12 cellular contexts compared by ENCODE assay signal in the genomic region with DNA sequence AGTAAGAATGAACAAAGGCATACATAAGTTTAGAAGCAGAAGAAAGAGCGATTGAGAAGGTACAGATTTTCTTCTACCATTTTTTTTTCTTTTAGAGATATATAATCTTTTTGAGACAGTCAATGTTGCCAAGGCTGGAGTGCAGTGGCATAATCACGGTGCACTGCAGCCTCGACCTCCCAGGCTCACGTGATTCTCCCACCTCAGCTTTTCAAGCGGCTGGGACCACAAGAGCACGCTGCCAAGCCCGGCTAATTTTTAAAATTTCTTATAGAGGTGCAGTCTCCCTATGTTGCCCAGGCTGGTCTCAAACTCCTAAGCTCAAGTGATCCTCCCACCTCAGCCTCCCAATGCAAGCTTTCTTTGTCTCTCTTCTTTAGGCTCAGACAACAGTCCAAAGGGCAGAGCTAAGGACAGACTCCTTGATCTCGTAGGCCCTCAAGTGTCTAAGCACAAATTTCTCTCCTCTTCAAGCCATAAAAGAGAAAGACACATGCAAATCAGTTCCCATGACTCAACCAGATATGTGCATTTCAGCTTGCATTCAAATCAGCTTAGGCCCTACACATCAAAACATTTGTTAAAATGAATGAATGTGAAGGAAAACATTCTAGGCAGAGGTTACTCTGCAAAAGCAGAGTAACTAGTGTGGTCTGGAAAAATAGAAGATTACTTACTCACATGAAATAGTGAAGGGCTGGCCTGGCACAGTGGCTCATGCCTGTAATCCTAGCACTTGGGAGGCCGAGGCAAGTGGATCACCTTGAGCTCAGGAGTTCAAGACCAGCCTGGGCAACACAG. TPM values are rescaled to one million over a fixed set of nuclear protein-coding genes. Genes with fewer than 3 reads are reported as not detected.
DNase-seq lines count a peak whose midpoint lies in the region; ATAC-seq lines count a peak whose summit lies in the region.
"Had no signal": no experiment of that assay in that cellular context is flagged by ENCODE, and none has a peak within 500 bp of the region (broad histone marks: within the 10 kb centered on the region; RNA-seq: fewer than 3 reads in every experiment).

No MANE protein-coding gene starts in this region.

- POLR2A ChIA-PET in CD4-positive, alpha-beta memory T cell (lab: Charles Lee; ENCODE audit: partially characterized antibody), result interaction anchor here (0.6 kb wide), 1 partner anchor 11 kb away, joined by 3 read pairs; no protein-coding TSS in a partner anchor

- peaks cover 65% of the 10 kb centered on the region for H3K4me1 ChIP-seq in CD4-positive, alpha-beta memory T cell (ENCODE audit: insufficient read depth, low read length)

- H3K27ac ChIP-seq in CD4-positive, alpha-beta memory T cell (ENCODE audit: low read depth, low read length), result no peak overlapping the region

- no peak overlapping the region for H3K4me3 ChIP-seq in CD4-positive, alpha-beta memory T cell (ENCODE audit: low read length in 2 of 2)
- H3K4me3 ChIP-seq: heart right ventricle, MG63 had no signal

- DNase-seq in activated T-cell treated with anti-CD3 and anti-CD28 coated beads, Interleukin-2, amount 50 U/mL, for 24 hours, result no peak
- DNase-seq in activated T-cell treated with anti-CD3 and anti-CD28 coated beads, Interleukin-2, amount 50 U/mL, for 48 hours, result no peak
- DNase-seq in amniotic epithelial cell (ENCODE audit: low read depth) (peak; percentile 84), posterior cingulate gyrus (no peak), AG20443 (ENCODE audit: low spot score) (no peak)
- DNase-seq in CD4-positive, alpha-beta memory T cell, result no peak
- DNase-seq: ACHN, heart right ventricle, MG63 had no signal

- no peaks in the 10 kb centered on the region for H3K9me3 ChIP-seq in CD4-positive, alpha-beta memory T cell (ENCODE audit: control insufficient read depth in 1 of 2, low read length in 2 of 2)
- H3K9me3 ChIP-seq: heart right ventricle, MG63 had no signal

- intact Hi-C loops in posterior cingulate gyrus (cut with DNase I), result no loop called here
- intact Hi-C loops in CD4-positive, alpha-beta memory T cell (cut with micrococcal nuclease), result loop anchor here (5.0 kb wide), 1 partner anchor 45 kb away; no protein-coding TSS in a partner anchor

- peaks cover 72% of the 10 kb centered on the region for H3K4me1 Mint-ChIP-seq in activated T-cell treated with anti-CD3 and anti-CD28 coated beads, Interleukin-2, amount 50 U/mL, for 24 hours (ENCODE audit: low read depth)
- H3K4me1 Mint-ChIP-seq in stimulated activated naive CD8-positive, alpha-beta T cell treated with anti-CD3 and anti-CD28 coated beads, Interleukin-15, Interleukin-2, amounts not matched to agents 100 ng/mL and 50 ng/mL, for 24 hours (ENCODE audit: low read depth), result peaks cover 85% of the 10 kb centered on the region
- H3K4me1 Mint-ChIP-seq in CD4-positive, alpha-beta memory T cell, result peaks cover 54 to 82% (median 70%) of the 10 kb centered on the region in 4 donors

- H3K27me3 Mint-ChIP-seq in activated T-cell treated with anti-CD3 and anti-CD28 coated beads, Interleukin-2, amount 50 U/mL, for 24 hours, result no peaks in the 10 kb centered on the region
- H3K27me3 Mint-ChIP-seq in stimulated activated naive CD8-positive, alpha-beta T cell treated with anti-CD3 and anti-CD28 coated beads, Interleukin-15, Interleukin-2, amounts not matched to agents 100 ng/mL and 50 ng/mL, for 24 hours, result no peaks in the 10 kb centered on the region
- no peaks in the 10 kb centered on the region for H3K27me3 Mint-ChIP-seq in CD4-positive, alpha-beta memory T cell

- H3K36me3 Mint-ChIP-seq in activated T-cell treated with anti-CD3 and anti-CD28 coated beads, Interleukin-2, amount 50 U/mL, for 24 hours (ENCODE audit: low read depth), result peaks cover 2% of the 10 kb centered on the region
- peaks cover 10% of the 10 kb centered on the region for H3K36me3 Mint-ChIP-seq in stimulated activated naive CD8-positive, alpha-beta T cell treated with anti-CD3 and anti-CD28 coated beads, Interleukin-15, Interleukin-2, amounts not matched to agents 100 ng/mL and 50 ng/mL, for 24 hours (ENCODE audit: low read depth)
- H3K36me3 Mint-ChIP-seq in CD4-positive, alpha-beta memory T cell, result peaks cover 0 to 2% of the 10 kb centered on the region in 2 donors

- no peak overlapping the region for H3K4me3 Mint-ChIP-seq in activated T-cell treated with anti-CD3 and anti-CD28 coated beads, Interleukin-2, amount 50 U/mL, for 24 hours
- H3K4me3 Mint-ChIP-seq in stimulated activated naive CD8-positive, alpha-beta T cell treated with anti-CD3 and anti-CD28 coated beads, Interleukin-15, Interleukin-2, amounts not matched to agents 100 ng/mL and 50 ng/mL, for 24 hours, result no peak overlapping the region
- peak overlapping the region in 3 of 8 donors; percentile 12 to 26 (median 16) for H3K4me3 Mint-ChIP-seq in CD4-positive, alpha-beta memory T cell

- no peaks in the 10 kb centered on the region for H3K27me3 ChIP-seq in CD4-positive, alpha-beta memory T cell (ENCODE audit: insufficient read depth, low read length)
- H3K27me3 ChIP-seq: heart right ventricle, MG63 had no signal

- no peaks in the 10 kb centered on the region for H3K36me3 ChIP-seq in CD4-positive, alpha-beta memory T cell (ENCODE audit: insufficient read depth, low read length)
- H3K36me3 ChIP-seq: heart right ventricle, MG63 had no signal

- peak; percentile 47 for ATAC-seq in HG03045 (IDR thresholded peaks at IDR 0.05; ENCODE audit: unreplicated experiment)
- ATAC-seq: heart right ventricle had no signal

- CTCF ChIA-PET in CD4-positive, alpha-beta memory T cell (lab: Charles Lee; ENCODE audit: partially characterized antibody), result no interaction called here

- H3K27ac Mint-ChIP-seq in activated T-cell treated with anti-CD3 and anti-CD28 coated beads, Interleukin-2, amount 50 U/mL, for 24 hours, result peak overlapping the region; percentile 73
- H3K27ac Mint-ChIP-seq in stimulated activated naive CD8-positive, alpha-beta T cell treated with anti-CD3 and anti-CD28 coated beads, Interleukin-15, Interleukin-2, amounts not matched to agents 100 ng/mL and 50 ng/mL, for 24 hours, result peak overlapping the region; percentile 43
- H3K27ac Mint-ChIP-seq in CD4-positive, alpha-beta memory T cell, result peak overlapping the region in 3 of 7 donors; percentile 33 to 88 (median 50)

- no peaks in the 10 kb centered on the region for H3K9me3 Mint-ChIP-seq in activated T-cell treated with anti-CD3 and anti-CD28 coated beads, Interleukin-2, amount 50 U/mL, for 24 hours
- H3K9me3 Mint-ChIP-seq in stimulated activated naive CD8-positive, alpha-beta T cell treated with anti-CD3 and anti-CD28 coated beads, Interleukin-15, Interleukin-2, amounts not matched to agents 100 ng/mL and 50 ng/mL, for 24 hours, result no peaks in the 10 kb centered on the region
- no peaks in the 10 kb centered on the region for H3K9me3 Mint-ChIP-seq in CD4-positive, alpha-beta memory T cell
- H3K9me3 Mint-ChIP-seq: activated naive CD4-positive, alpha-beta T cell treated with anti-CD3 and anti-CD28 coated beads, Interleukin-2, amount 50 U/mL, for 72 hours had no signal

RNA-seq across cellular contexts. Expression of gene ITSN2, which starts 18.0 kb away (rescaled TPM):
- 100 to 1,000 TPM; 133 to 135 TPM for total RNA-seq in CD4-positive, alpha-beta memory T cell
- 10 to 100 TPM; 39.8 to 72.1 TPM for polyA plus RNA-seq in CD4-positive, alpha-beta memory T cell
